In genomic region chr1:23246274-23246673, GRCh38 we compare ENCODE assay signal across 33 cellular contexts. TPM values are rescaled to one million over a fixed set of nuclear protein-coding genes. Genes with fewer than 3 reads are reported as not detected.
"Had no signal": no experiment of that assay in that cellular context is flagged by ENCODE, and none has a peak within 500 bp of the region (broad histone marks: within the 10 kb centered on the region; RNA-seq: fewer than 3 reads in every experiment).

No MANE protein-coding gene starts in this region.

- H3K79me2 ChIP-seq: hepatocyte had no signal

- H3K27me3 ChIP-seq: cardiac muscle cell, colonic mucosa, gastrocnemius medialis, hepatocyte, ovary, right lobe of liver, stomach, thyroid gland, upper lobe of left lung, vagina had no signal

- DNase-seq: activated CD4-positive, alpha-beta T cell treated with anti-CD3 and anti-CD28 coated beads for 36 hours; activated CD4-positive, alpha-beta T cell treated with anti-CD3 and anti-CD28 coated beads, Interleukin-2, amount 50 U/mL, for 4 hours; activated CD4-positive, CD25-positive, alpha-beta regulatory T cell; activated effector memory CD4-positive, alpha-beta T cell treated with Interleukin-2 at 50 U/mL for 16 hours; activated naive CD4-positive, alpha-beta T cell treated with Interleukin-2 at 50 U/mL for 16 hours; anterior cingulate cortex; cerebellar nuclear complex; colonic mucosa; dorsolateral prefrontal cortex; effector memory CD4-positive, alpha-beta T cell; erythroblast; gastrocnemius medialis; left cardiac atrium; left ventricle myocardium superior; naive B cell; nephron progenitor cell; ovary; right lobe of liver; stimulated activated CD4-positive, alpha-beta T cell treated with anti-CD3 and anti-CD28 coated beads, Interleukin-12 subunit alpha, Interleukin-12 subunit beta, amount 100 ng/mL, for 4 hours; stimulated activated CD4-positive, alpha-beta T cell treated with anti-CD3 and anti-CD28 coated beads, Interleukin-4, amount 100 ng/mL, for 1 hour; stomach; thyroid gland; upper lobe of left lung had no signal

- H3K4me1 ChIP-seq: colonic mucosa, gastrocnemius medialis, right lobe of liver, stomach, thyroid gland, upper lobe of left lung, vagina had no signal

- H3K4me1 Mint-ChIP-seq: activated CD4-positive, alpha-beta T cell treated with anti-CD3 and anti-CD28 coated beads for 36 hours; naive B cell had no signal

- H3K4me3 Mint-ChIP-seq: activated CD4-positive, alpha-beta T cell treated with anti-CD3 and anti-CD28 coated beads for 36 hours; activated naive CD8-positive, alpha-beta T cell; mesothelial cell of epicardium; naive B cell; nephron progenitor cell; T-helper 2 cell treated with Interferon-gamma antibody and Interleukin-4, amounts not matched to agents 5 μg/mL and 100 μg/mL, for 36 hours had no signal

- H3K36me3 ChIP-seq: cardiac muscle cell, colonic mucosa, gastrocnemius medialis, neutrophil, ovary, right lobe of liver, stomach, thyroid gland, upper lobe of left lung, vagina had no signal

- H3K9me3 ChIP-seq: colonic mucosa, gastrocnemius medialis, neutrophil, ovary, right lobe of liver, stomach, thyroid gland, upper lobe of left lung, vagina had no signal

- H3K27ac Mint-ChIP-seq: activated CD4-positive, alpha-beta T cell treated with anti-CD3 and anti-CD28 coated beads for 36 hours; activated naive CD8-positive, alpha-beta T cell; mesothelial cell of epicardium; naive B cell; nephron progenitor cell; progenitor cell of endocrine pancreas; T-helper 2 cell treated with Interferon-gamma antibody and Interleukin-4, amounts not matched to agents 5 μg/mL and 100 μg/mL, for 36 hours had no signal

- H3K27me3 Mint-ChIP-seq: activated CD4-positive, alpha-beta T cell treated with anti-CD3 and anti-CD28 coated beads for 36 hours; activated naive CD8-positive, alpha-beta T cell; progenitor cell of endocrine pancreas had no signal

- FAIRE-seq: keratinocyte had no signal

- H2AFZ ChIP-seq: hepatocyte had no signal

- H3K9me3 Mint-ChIP-seq: mesothelial cell of epicardium; nephron progenitor cell; T-helper 2 cell treated with Interferon-gamma antibody and Interleukin-4, amounts not matched to agents 5 μg/mL and 100 μg/mL, for 36 hours had no signal

- H3K4me3 ChIP-seq: cardiac muscle cell, colonic mucosa, dorsolateral prefrontal cortex, gastrocnemius medialis, hepatocyte, ovary, right lobe of liver, skin epidermis, stomach, thyroid gland, upper lobe of left lung, vagina had no signal

- H3K4me2 ChIP-seq: hepatocyte had no signal

- H3K27ac ChIP-seq: cardiac muscle cell, colonic mucosa, dorsolateral prefrontal cortex, gastrocnemius medialis, hepatocyte, neutrophil, ovary, right lobe of liver, skin epidermis, stomach, thyroid gland, upper lobe of left lung, vagina had no signal

- H3K36me3 Mint-ChIP-seq: activated naive CD8-positive, alpha-beta T cell; mesothelial cell of epicardium; naive B cell had no signal

- ATAC-seq: activated CD4-positive, alpha-beta T cell treated with anti-CD3 and anti-CD28 coated beads for 36 hours; gastrocnemius medialis; left cardiac atrium; left ventricle myocardium superior; right lobe of liver had no signal

RNA-seq across cellular contexts. Expression of gene HTR1D, which starts 29.0 kb away (rescaled TPM):
- total RNA-seq: activated CD4-positive, alpha-beta T cell treated with anti-CD3 and anti-CD28 coated beads for 36 hours; gastrocnemius medialis; left cardiac atrium; right lobe of liver; thyroid gland; vagina had no signal
- polyA plus RNA-seq: cardiac muscle cell had no signal
